Comparison of ENCODE assay signal across 12 cellular contexts in genomic region chr1:20711285-20712209, GRCh38. TPM values are rescaled to one million over a fixed set of nuclear protein-coding genes. Genes with fewer than 3 reads are reported as not detected.
DNase-seq lines count a peak whose midpoint lies in the region; ATAC-seq and TF ChIP-seq lines count a peak whose summit lies in the region.
"Had no signal": no experiment of that assay in that cellular context is flagged by ENCODE, and none has a peak within 500 bp of the region (broad histone marks: within the 10 kb centered on the region; RNA-seq: fewer than 3 reads in every experiment).

No MANE protein-coding gene starts in this region.

- H3K27ac Mint-ChIP-seq in activated T-cell treated with anti-CD3 and anti-CD28 coated beads, Interleukin-2, amount 50 U/mL, for 72 hours = no peak overlapping the region
- H3K27ac Mint-ChIP-seq in chondrocyte (ENCODE audit: unreplicated experiment) (no peak overlapping the region), endothelial cell (ENCODE audit: unreplicated experiment) (no peak overlapping the region)

- no peak overlapping the region for H3K4me3 Mint-ChIP-seq in activated T-cell treated with anti-CD3 and anti-CD28 coated beads, Interleukin-2, amount 50 U/mL, for 72 hours
- H3K4me3 Mint-ChIP-seq in chondrocyte (ENCODE audit: unreplicated experiment) (no peak overlapping the region), endothelial cell (ENCODE audit: unreplicated experiment) (no peak overlapping the region)

- peaks cover 13% of the 10 kb centered on the region for H3K27me3 Mint-ChIP-seq in activated T-cell treated with anti-CD3 and anti-CD28 coated beads, Interleukin-2, amount 50 U/mL, for 72 hours (ENCODE audit: low read depth)
- H3K27me3 Mint-ChIP-seq in chondrocyte (ENCODE audit: low read depth) = peaks cover 3% of the 10 kb centered on the region
- H3K27me3 Mint-ChIP-seq in endothelial cell (ENCODE audit: unreplicated experiment) = peaks cover 7% of the 10 kb centered on the region

- no peaks in the 10 kb centered on the region for H3K9me3 Mint-ChIP-seq in activated T-cell treated with anti-CD3 and anti-CD28 coated beads, Interleukin-2, amount 50 U/mL, for 72 hours
- H3K9me3 Mint-ChIP-seq in chondrocyte (ENCODE audit: low read depth) (no peaks in the 10 kb centered on the region), endothelial cell (ENCODE audit: unreplicated experiment) (no peaks in the 10 kb centered on the region)

- peak; percentile 27 for TF ChIP-seq CTCF in chondrocyte (IDR thresholded peaks at IDR 0.05)
- no peak for TF ChIP-seq CTCF in endothelial cell (IDR thresholded peaks at IDR 0.05; ENCODE audit: unreplicated experiment)

- peaks cover 4% of the 10 kb centered on the region for H3K4me1 Mint-ChIP-seq in activated T-cell treated with anti-CD3 and anti-CD28 coated beads, Interleukin-2, amount 50 U/mL, for 72 hours (ENCODE audit: low read depth)
- H3K4me1 Mint-ChIP-seq in chondrocyte (ENCODE audit: low read depth) = no peaks in the 10 kb centered on the region
- peaks cover 14% of the 10 kb centered on the region for H3K4me1 Mint-ChIP-seq in endothelial cell (ENCODE audit: unreplicated experiment)

- ATAC-seq in activated T-cell treated with anti-CD3 and anti-CD28 coated beads, Interleukin-2, amount 50 U/mL, for 72 hours (replicated peaks in 1 of 2) = peak; percentile 26 to 51
- ATAC-seq in HG03439 (IDR thresholded peaks at IDR 0.05; ENCODE audit: unreplicated experiment) = no peak
- ATAC-seq: upper lobe of right lung had no signal

- H3K36me3 Mint-ChIP-seq in activated T-cell treated with anti-CD3 and anti-CD28 coated beads, Interleukin-2, amount 50 U/mL, for 72 hours (ENCODE audit: insufficient read depth in 2 of 2) = no peaks in the 10 kb centered on the region
- H3K36me3 Mint-ChIP-seq in chondrocyte (ENCODE audit: low read depth) (no peaks in the 10 kb centered on the region), endothelial cell (ENCODE audit: low read depth, unreplicated experiment) (no peaks in the 10 kb centered on the region)

- DNase-seq in activated T-cell treated with anti-CD3 and anti-CD28 coated beads, Interleukin-2, amount 50 U/mL, for 72 hours = no peak
- no peak for DNase-seq in activated T-cell treated with anti-CD3 and anti-CD28 coated beads for 4 hours
- peak; percentile 60 for DNase-seq in NOMO-1 treated with dmso at 0.1 percent for 144 hours (lab: John Stamatoyannopoulos, UW; ENCODE audit: unreplicated experiment)
- no peak for DNase-seq in chondrocyte (ENCODE audit: low spot score)
- peak; percentile 72 for DNase-seq in putamen (ENCODE audit: low spot score)
- no peak for DNase-seq in endothelial cell (ENCODE audit: low spot score)
- DNase-seq in activated CD4-positive, alpha-beta T cell treated with anti-CD3 and anti-CD28 coated beads, Interleukin-2, amount 50 U/mL, for 48 hours = no peak
- DNase-seq: aorta, NCI-H1048, PC-9, upper lobe of right lung had no signal

RNA-seq across cellular contexts. Expression of gene KIF17, which starts 6.3 kb away (rescaled TPM):
- not detected for total RNA-seq in activated T-cell treated with anti-CD3 and anti-CD28 coated beads, Interleukin-2, amount 50 U/mL, for 72 hours
- total RNA-seq in chondrocyte (0.51 to 1.3 TPM (median 0.95 TPM) in 3 replicates), endothelial cell (ENCODE audit: unreplicated experiment) (1.8 TPM)

RNA-seq across cellular contexts. Expression of gene SH2D5, which starts 21.0 kb away (rescaled TPM):
- under 1 TPM; 0.09 to 0.34 TPM for total RNA-seq in activated T-cell treated with anti-CD3 and anti-CD28 coated beads, Interleukin-2, amount 50 U/mL, for 72 hours
- total RNA-seq in chondrocyte = 0.15 to 1.1 TPM (median 0.75 TPM) in 3 replicates
- total RNA-seq in endothelial cell (ENCODE audit: unreplicated experiment) = 0.26 TPM

RNA-seq across cellular contexts. Expression of gene DDOST, which starts 50.4 kb away (rescaled TPM):
- 100 to 1,000 TPM; 159 to 175 TPM for total RNA-seq in activated T-cell treated with anti-CD3 and anti-CD28 coated beads, Interleukin-2, amount 50 U/mL, for 72 hours
- 214 to 232 TPM (median 223 TPM) in 3 replicates for total RNA-seq in chondrocyte
- total RNA-seq in endothelial cell (ENCODE audit: unreplicated experiment) = 235 TPM

Comparison
In these comparisons a context has a peak if more than half of its experiments do, and no peak if none do; other contexts are left out.
1. DNase-seq: peak in NOMO-1 treated with dmso at 0.1 percent for 144 hours (single experiment) and putamen (single experiment); none in activated T-cell treated with anti-CD3 and anti-CD28 coated beads, Interleukin-2, amount 50 U/mL, for 72 hours (0 of 2), activated T-cell treated with anti-CD3 and anti-CD28 coated beads for 4 hours (single experiment), chondrocyte (single experiment), endothelial cell (single experiment) and activated CD4-positive, alpha-beta T cell treated with anti-CD3 and anti-CD28 coated beads, Interleukin-2, amount 50 U/mL, for 48 hours (0 of 2).